ENCODE assay signal across 7 cellular contexts in genomic region chr7:151228024-151228866, GRCh38. TPM values are rescaled to one million over a fixed set of nuclear protein-coding genes. Genes with fewer than 3 reads are reported as not detected.
A peak's percentile ranks its signal among the peaks of the same experiment; 100 is the strongest.
DNase-seq lines count a peak whose midpoint lies in the region; ATAC-seq and TF ChIP-seq lines count a peak whose summit lies in the region.

No MANE protein-coding gene starts in this region.

- H3K9me3 Mint-ChIP-seq in activated CD4-positive, alpha-beta memory T cell treated with anti-CD3 and anti-CD28 coated beads for 36 hours = no peaks in the 10 kb centered on the region
- no peaks in the 10 kb centered on the region for H3K9me3 Mint-ChIP-seq in stimulated activated effector memory CD8-positive, alpha-beta T cell treated with anti-CD3 and anti-CD28 coated beads, Interleukin-12 subunit alpha, Interleukin-12 subunit beta, amount 100 ng/mL, for 72 hours

- POLR2A ChIA-PET in activated CD4-positive, alpha-beta memory T cell treated with anti-CD3 and anti-CD28 coated beads for 36 hours (lab: Charles Lee) = interaction anchor here (1.0 to 2.3 kb wide), 3 partner anchors 9 to 113 kb away, joined by 3 to 10 read pairs (median 4); partner anchors contain the start of gene NUB1

- H3K27me3 Mint-ChIP-seq in activated CD4-positive, alpha-beta memory T cell treated with anti-CD3 and anti-CD28 coated beads for 36 hours = no peaks in the 10 kb centered on the region

- no peak for ATAC-seq in stimulated activated effector memory CD8-positive, alpha-beta T cell treated with anti-CD3 and anti-CD28 coated beads, Interleukin-12 subunit alpha, Interleukin-12 subunit beta, amount 100 ng/mL, for 72 hours
- ATAC-seq in GM18498 (IDR thresholded peaks at IDR 0.05; ENCODE audit: unreplicated experiment) = no peak

- CTCF ChIA-PET in activated CD4-positive, alpha-beta memory T cell treated with anti-CD3 and anti-CD28 coated beads for 36 hours (lab: Charles Lee) = interaction anchor here (1.0 to 7.4 kb wide), 3 partner anchors 15 to 104 kb away, joined by 4 to 62 read pairs (median 10); no protein-coding TSS in a partner anchor

- intact Hi-C loops in activated CD4-positive, alpha-beta memory T cell treated with anti-CD3 and anti-CD28 coated beads for 36 hours (cut with micrococcal nuclease) = loop anchor here (5.0 to 10.0 kb wide), 3 partner anchors 111 to 1393 kb away; partner anchors contain the start of genes RHEB and ZNF862

- no peak for TF ChIP-seq CTCF in HFF-Myc (IDR thresholded peaks at IDR 0.05; ENCODE audit: low read depth, low read length, missing control alignments)

- peak overlapping the region; percentile 54 for H3K27ac Mint-ChIP-seq in activated CD4-positive, alpha-beta memory T cell treated with anti-CD3 and anti-CD28 coated beads for 36 hours
- H3K27ac Mint-ChIP-seq in stimulated activated effector memory CD8-positive, alpha-beta T cell treated with anti-CD3 and anti-CD28 coated beads, Interleukin-12 subunit alpha, Interleukin-12 subunit beta, amount 100 ng/mL, for 72 hours = peak overlapping the region; percentile 99

- peaks cover 51% of the 10 kb centered on the region for H3K4me1 Mint-ChIP-seq in activated CD4-positive, alpha-beta memory T cell treated with anti-CD3 and anti-CD28 coated beads for 36 hours (ENCODE audit: low read depth)
- peaks cover 56% of the 10 kb centered on the region for H3K4me1 Mint-ChIP-seq in stimulated activated effector memory CD8-positive, alpha-beta T cell treated with anti-CD3 and anti-CD28 coated beads, Interleukin-12 subunit alpha, Interleukin-12 subunit beta, amount 100 ng/mL, for 72 hours

- H3K4me3 Mint-ChIP-seq in activated CD4-positive, alpha-beta memory T cell treated with anti-CD3 and anti-CD28 coated beads for 36 hours = peak overlapping the region; percentile 99
- peak overlapping the region; percentile 100 for H3K4me3 Mint-ChIP-seq in stimulated activated effector memory CD8-positive, alpha-beta T cell treated with anti-CD3 and anti-CD28 coated beads, Interleukin-12 subunit alpha, Interleukin-12 subunit beta, amount 100 ng/mL, for 72 hours

- DNase-seq in HFF-Myc (ENCODE audit: extremely low read depth, low read depth) (no peak), cerebellum (ENCODE audit: low spot score) (no peak)
- DNase-seq in activated CD4-positive, alpha-beta memory T cell treated with anti-CD3 and anti-CD28 coated beads for 36 hours = no peak
- no peak for DNase-seq in stimulated activated effector memory CD8-positive, alpha-beta T cell treated with anti-CD3 and anti-CD28 coated beads, Interleukin-12 subunit alpha, Interleukin-12 subunit beta, amount 100 ng/mL, for 72 hours (ENCODE audit: low spot score in 2 of 2)
- DNase-seq in central memory CD4-positive, alpha-beta T cell = no peak

- peaks cover 29% of the 10 kb centered on the region for H3K36me3 Mint-ChIP-seq in activated CD4-positive, alpha-beta memory T cell treated with anti-CD3 and anti-CD28 coated beads for 36 hours
- peaks cover 50% of the 10 kb centered on the region for H3K36me3 Mint-ChIP-seq in stimulated activated effector memory CD8-positive, alpha-beta T cell treated with anti-CD3 and anti-CD28 coated beads, Interleukin-12 subunit alpha, Interleukin-12 subunit beta, amount 100 ng/mL, for 72 hours

- peak overlapping the region; percentile 70 for H3K4me3 ChIP-seq in HFF-Myc (replicated peaks; ENCODE audit: low read depth, low read length)
- H3K4me3 ChIP-seq in iPS-11a (ENCODE audit: low read depth, low read length) = peak overlapping the region; percentile 95

RNA-seq across cellular contexts. Expression of gene ABCF2, which starts 1.2 kb away (rescaled TPM):
- total RNA-seq in activated CD4-positive, alpha-beta memory T cell treated with anti-CD3 and anti-CD28 coated beads for 36 hours = 10 to 100 TPM; 41.1 to 41.2 TPM
- 18.9 TPM for total RNA-seq in cerebellum

RNA-seq across cellular contexts. Expression of gene CHPF2, which starts 4.0 kb away (rescaled TPM):
- total RNA-seq in activated CD4-positive, alpha-beta memory T cell treated with anti-CD3 and anti-CD28 coated beads for 36 hours = 10 to 100 TPM; 33.6 to 34.2 TPM
- total RNA-seq in cerebellum = 14.2 TPM

RNA-seq across cellular contexts. Expression of gene H2BK1, which starts 18.0 kb away (rescaled TPM):
- total RNA-seq in activated CD4-positive, alpha-beta memory T cell treated with anti-CD3 and anti-CD28 coated beads for 36 hours = not detected
- total RNA-seq in cerebellum = not detected

RNA-seq across cellular contexts. Expression of gene SMARCD3, which starts 20.2 kb away (rescaled TPM):
- total RNA-seq in activated CD4-positive, alpha-beta memory T cell treated with anti-CD3 and anti-CD28 coated beads for 36 hours = 1 to 10 TPM; 4.4 to 5.5 TPM
- total RNA-seq in cerebellum = 76.5 TPM

RNA-seq across cellular contexts. Expression of gene ASB10, which starts 41.2 kb away (rescaled TPM):
- total RNA-seq in activated CD4-positive, alpha-beta memory T cell treated with anti-CD3 and anti-CD28 coated beads for 36 hours = not detected
- total RNA-seq in cerebellum = not detected
